ENCODE assay signal across 8 cellular contexts in the genomic region with DNA sequence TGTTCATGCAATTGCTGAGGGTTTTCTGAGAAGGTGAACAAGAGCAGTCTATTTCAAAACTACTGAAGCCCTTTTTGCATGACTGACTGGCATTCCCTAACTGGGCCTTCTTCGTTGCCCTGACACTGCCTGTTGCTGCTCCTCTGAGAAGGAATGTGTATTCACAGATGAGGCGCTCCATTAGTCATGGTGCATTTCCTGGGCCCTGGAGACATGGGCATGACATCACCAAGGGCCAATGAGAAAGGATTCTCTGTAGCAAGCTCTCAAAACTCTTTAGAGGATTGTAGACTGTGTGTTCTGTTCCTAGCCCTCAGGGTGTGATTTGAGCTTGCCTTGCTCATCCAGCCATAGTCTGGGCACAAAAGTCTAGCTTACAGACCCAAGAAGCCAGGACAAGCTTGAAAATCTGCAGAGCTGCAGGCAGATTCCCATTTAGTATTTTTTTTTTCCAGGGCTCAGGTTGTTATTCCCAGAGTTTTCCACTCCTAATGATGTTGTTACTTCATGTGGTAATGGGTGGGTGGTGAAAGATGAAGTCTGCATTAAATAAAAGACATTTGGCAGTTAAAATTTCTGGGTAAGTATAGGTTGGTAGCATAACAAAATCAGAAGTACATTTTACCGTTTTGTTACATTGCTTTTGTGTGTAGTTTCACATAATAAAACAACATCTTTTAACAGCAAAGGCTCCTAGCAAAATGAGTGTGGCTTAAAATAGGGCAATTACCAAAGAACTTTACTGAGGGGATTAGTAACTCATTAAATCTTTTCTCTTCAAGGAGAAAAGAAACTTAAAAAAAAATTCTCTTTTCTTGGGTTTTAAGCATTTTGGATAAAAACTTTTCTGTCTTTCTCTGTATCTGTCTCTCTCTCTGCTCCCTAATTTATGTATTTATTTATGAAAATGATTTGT.
A peak's percentile ranks its signal among the peaks of the same experiment; 100 is the strongest.
DNase-seq lines count a peak whose midpoint lies in the region; ATAC-seq and TF ChIP-seq lines count a peak whose summit lies in the region.

No MANE protein-coding gene starts in this region.

- H3K27me3 Mint-ChIP-seq in CD4-positive, CD25-positive, alpha-beta regulatory T cell = no peaks in the 10 kb centered on the region
- H3K27me3 Mint-ChIP-seq in activated naive CD8-positive, alpha-beta T cell treated with anti-CD3 and anti-CD28 coated beads, Interleukin-2, amount 50 U/mL, for 24 hours = no peaks in the 10 kb centered on the region
- H3K27me3 Mint-ChIP-seq in stimulated activated naive B cell treated with anti-CD40 and anti-IgM and Interleukin-4, amounts not matched to agents 10 μg/mL and 1 μg/mL and 100 μg/mL, for 72 hours = no peaks in the 10 kb centered on the region

- peaks cover 10 to 36% (median 17%) of the 10 kb centered on the region in 4 donors for H3K4me1 Mint-ChIP-seq in CD4-positive, CD25-positive, alpha-beta regulatory T cell
- H3K4me1 Mint-ChIP-seq in activated naive CD8-positive, alpha-beta T cell treated with anti-CD3 and anti-CD28 coated beads, Interleukin-2, amount 50 U/mL, for 24 hours = peaks cover 16% of the 10 kb centered on the region
- H3K4me1 Mint-ChIP-seq in stimulated activated naive B cell treated with anti-CD40 and anti-IgM and Interleukin-4, amounts not matched to agents 10 μg/mL and 1 μg/mL and 100 μg/mL, for 72 hours = peaks cover 0 to 10% of the 10 kb centered on the region in 2 donors

- WGBS in heart right ventricle, 2 donors = 80% methylated on average over 3 of the region's 3 CpGs

- no peaks in the 10 kb centered on the region for H3K9me3 Mint-ChIP-seq in CD4-positive, CD25-positive, alpha-beta regulatory T cell
- H3K9me3 Mint-ChIP-seq in activated naive CD8-positive, alpha-beta T cell treated with anti-CD3 and anti-CD28 coated beads, Interleukin-2, amount 50 U/mL, for 24 hours = no peaks in the 10 kb centered on the region
- H3K9me3 Mint-ChIP-seq in stimulated activated naive B cell treated with anti-CD40 and anti-IgM and Interleukin-4, amounts not matched to agents 10 μg/mL and 1 μg/mL and 100 μg/mL, for 72 hours = no peaks in the 10 kb centered on the region

- DNase-seq in CD4-positive, CD25-positive, alpha-beta regulatory T cell = peak in 1 of 3 donors; percentile 15
- DNase-seq in HPDE6-E6E7 (ENCODE audit: extremely low spot score) = peak; percentile 90
- DNase-seq in activated naive CD8-positive, alpha-beta T cell treated with anti-CD3 and anti-CD28 coated beads, Interleukin-2, amount 50 U/mL, for 24 hours = no peak
- peak in 1 of 2 donors; percentile 6 for DNase-seq in heart right ventricle
- DNase-seq in retina = peak; percentile 74
- no peak for DNase-seq in stimulated activated naive B cell treated with anti-CD40 and anti-IgM and Interleukin-4, amounts not matched to agents 10 μg/mL and 1 μg/mL and 100 μg/mL, for 72 hours

- ATAC-seq in CD4-positive, CD25-positive, alpha-beta regulatory T cell (ENCODE audit: low read depth in 2 of 2) = peak in 1 of 2 donors; percentile 44
- ATAC-seq in activated naive CD8-positive, alpha-beta T cell treated with anti-CD3 and anti-CD28 coated beads, Interleukin-2, amount 50 U/mL, for 24 hours = peak; percentile 49
- ATAC-seq in heart right ventricle (peak; percentile 30 to 84 (median 46)), HG03571 (IDR thresholded peaks at IDR 0.05; ENCODE audit: unreplicated experiment) (no peak), GM21723 (IDR thresholded peaks at IDR 0.05; ENCODE audit: unreplicated experiment) (no peak)
- ATAC-seq in stimulated activated naive B cell treated with anti-CD40 and anti-IgM and Interleukin-4, amounts not matched to agents 10 μg/mL and 1 μg/mL and 100 μg/mL, for 72 hours (replicated peaks) = no peak

- H3K9me3 ChIP-seq in CD4-positive, CD25-positive, alpha-beta regulatory T cell (ENCODE audit: control insufficient read depth in 2 of 2, low read length in 2 of 2) = no peaks in the 10 kb centered on the region
- H3K9me3 ChIP-seq in heart right ventricle = no peaks in the 10 kb centered on the region

- H3K36me3 Mint-ChIP-seq in CD4-positive, CD25-positive, alpha-beta regulatory T cell = no peaks in the 10 kb centered on the region
- H3K36me3 Mint-ChIP-seq in activated naive CD8-positive, alpha-beta T cell treated with anti-CD3 and anti-CD28 coated beads, Interleukin-2, amount 50 U/mL, for 24 hours (ENCODE audit: low read depth) = no peaks in the 10 kb centered on the region
- H3K36me3 Mint-ChIP-seq in stimulated activated naive B cell treated with anti-CD40 and anti-IgM and Interleukin-4, amounts not matched to agents 10 μg/mL and 1 μg/mL and 100 μg/mL, for 72 hours = no peaks in the 10 kb centered on the region

- intact Hi-C loops in heart right ventricle (cut with DNase I) = no loop called here

- no peak for TF ChIP-seq CTCF in heart right ventricle (IDR thresholded peaks at IDR 0.05)

- H3K36me3 ChIP-seq in CD4-positive, CD25-positive, alpha-beta regulatory T cell (ENCODE audit: control insufficient read depth, insufficient read depth, low read length) = no peaks in the 10 kb centered on the region
- H3K36me3 ChIP-seq in heart right ventricle = no peaks in the 10 kb centered on the region

- peak overlapping the region in 2 of 3 donors; percentile 23 to 47 for H3K27ac Mint-ChIP-seq in CD4-positive, CD25-positive, alpha-beta regulatory T cell
- no peak overlapping the region for H3K27ac Mint-ChIP-seq in activated naive CD8-positive, alpha-beta T cell treated with anti-CD3 and anti-CD28 coated beads, Interleukin-2, amount 50 U/mL, for 24 hours
- H3K27ac Mint-ChIP-seq in stimulated activated naive B cell treated with anti-CD40 and anti-IgM and Interleukin-4, amounts not matched to agents 10 μg/mL and 1 μg/mL and 100 μg/mL, for 72 hours = no peak overlapping the region

- H3K4me3 ChIP-seq in CD4-positive, CD25-positive, alpha-beta regulatory T cell (ENCODE audit: low read depth, low read length) = no peak overlapping the region
- H3K4me3 ChIP-seq in heart right ventricle = no peak overlapping the region

- H3K4me3 Mint-ChIP-seq in CD4-positive, CD25-positive, alpha-beta regulatory T cell = no peak overlapping the region
- no peak overlapping the region for H3K4me3 Mint-ChIP-seq in activated naive CD8-positive, alpha-beta T cell treated with anti-CD3 and anti-CD28 coated beads, Interleukin-2, amount 50 U/mL, for 24 hours
- H3K4me3 Mint-ChIP-seq in stimulated activated naive B cell treated with anti-CD40 and anti-IgM and Interleukin-4, amounts not matched to agents 10 μg/mL and 1 μg/mL and 100 μg/mL, for 72 hours = no peak overlapping the region

- no peaks in the 10 kb centered on the region for H3K27me3 ChIP-seq in CD4-positive, CD25-positive, alpha-beta regulatory T cell (ENCODE audit: control insufficient read depth, insufficient read depth, low read length)
- no peaks in the 10 kb centered on the region for H3K27me3 ChIP-seq in heart right ventricle

- peaks cover 5% of the 10 kb centered on the region for H3K4me1 ChIP-seq in CD4-positive, CD25-positive, alpha-beta regulatory T cell (ENCODE audit: control insufficient read depth, insufficient read depth, low read length, poor library complexity, severe bottlenecking)
- peaks cover 7 to 51% (median 25%) of the 10 kb centered on the region in 9 donors for H3K4me1 ChIP-seq in heart right ventricle

- H3K27ac ChIP-seq in CD4-positive, CD25-positive, alpha-beta regulatory T cell (ENCODE audit: insufficient read depth, low read length, poor library complexity, severe bottlenecking) = no peak overlapping the region
- peak overlapping the region in 3 of 10 donors; percentile 6 to 34 (median 23) for H3K27ac ChIP-seq in heart right ventricle

Comparison
In these comparisons a context has a peak if more than half of its experiments do, and no peak if none do; other contexts are left out.
1. ATAC-seq: peak in activated naive CD8-positive, alpha-beta T cell treated with anti-CD3 and anti-CD28 coated beads, Interleukin-2, amount 50 U/mL, for 24 hours (single experiment) and heart right ventricle (8 of 8); none in HG03571 (single experiment), stimulated activated naive B cell treated with anti-CD40 and anti-IgM and Interleukin-4, amounts not matched to agents 10 μg/mL and 1 μg/mL and 100 μg/mL, for 72 hours (0 of 2) and GM21723 (single experiment).
2. DNase-seq: peak in HPDE6-E6E7 (single experiment) and retina (single experiment); none in activated naive CD8-positive, alpha-beta T cell treated with anti-CD3 and anti-CD28 coated beads, Interleukin-2, amount 50 U/mL, for 24 hours (single experiment) and stimulated activated naive B cell treated with anti-CD40 and anti-IgM and Interleukin-4, amounts not matched to agents 10 μg/mL and 1 μg/mL and 100 μg/mL, for 72 hours (single experiment).
3. H3K27ac Mint-ChIP-seq: peak in CD4-positive, CD25-positive, alpha-beta regulatory T cell (2 of 3); none in activated naive CD8-positive, alpha-beta T cell treated with anti-CD3 and anti-CD28 coated beads, Interleukin-2, amount 50 U/mL, for 24 hours (single experiment) and stimulated activated naive B cell treated with anti-CD40 and anti-IgM and Interleukin-4, amounts not matched to agents 10 μg/mL and 1 μg/mL and 100 μg/mL, for 72 hours (single experiment).